Comparison of ENCODE assay signal across 25 cellular contexts in the genomic region with DNA sequence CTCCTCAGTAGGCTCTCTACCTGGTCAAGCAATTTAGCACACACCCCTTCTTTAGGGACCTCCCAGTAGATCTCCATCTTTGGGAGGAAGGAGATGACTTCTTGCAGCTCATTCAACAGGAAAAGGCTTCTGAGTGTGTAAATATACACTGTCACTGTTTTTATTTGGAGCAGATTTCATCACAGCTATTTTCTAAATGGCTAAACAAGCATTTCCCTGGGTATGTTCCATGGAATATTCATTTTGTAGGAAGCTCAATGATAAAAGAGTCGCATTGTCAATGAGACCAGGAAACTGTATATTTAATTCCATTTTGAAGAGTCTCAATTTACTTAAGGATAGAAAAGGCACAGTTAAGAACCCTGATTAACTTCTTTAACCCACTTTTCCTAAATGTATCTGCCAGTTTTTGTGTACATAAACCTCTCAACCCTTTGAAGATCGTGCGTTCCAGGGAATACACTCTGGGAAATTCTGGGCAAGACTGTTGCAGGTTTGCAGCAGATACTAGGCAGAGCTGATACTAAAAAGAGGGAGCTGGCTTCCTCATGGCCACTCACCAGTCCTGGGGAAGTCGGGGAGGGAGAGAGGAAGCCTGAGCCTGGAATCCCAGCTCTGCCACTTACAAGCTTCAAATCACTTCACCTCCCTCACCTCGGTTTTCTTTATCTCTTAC. TPM values are rescaled to one million over a fixed set of nuclear protein-coding genes. Genes with fewer than 3 reads are reported as not detected.
"Had no signal": no experiment of that assay in that cellular context is flagged by ENCODE, and none has a peak within 500 bp of the region (broad histone marks: within the 10 kb centered on the region; RNA-seq: fewer than 3 reads in every experiment).

No MANE protein-coding gene starts in this region.

- H3K27ac ChIP-seq: adrenal gland, WERI-Rb-1 had no signal

- H3K4me1 Mint-ChIP-seq: activated naive CD8-positive, alpha-beta T cell treated with anti-CD3 and anti-CD28 coated beads, Interleukin-2, amount 10 ng/mL, durations not matched to agents 7 days and 5 days; T-cell had no signal

- H3K27ac Mint-ChIP-seq: activated CD8-positive, alpha-beta T cell treated with anti-CD3 and anti-CD28 coated beads, Interleukin-2, amount 10 ng/mL, durations not matched to agents 7 days and 5 days; activated naive CD8-positive, alpha-beta T cell treated with anti-CD3 and anti-CD28 coated beads, Interleukin-2, amount 10 ng/mL, durations not matched to agents 7 days and 5 days; IgD-negative memory B cell; T-cell had no signal

- H3K4me1 ChIP-seq: adrenal gland had no signal

- H3K9me3 ChIP-seq: adrenal gland had no signal

- DNase-seq: activated CD4-positive, alpha-beta T cell treated with anti-CD3 and anti-CD28 coated beads for 4 hours; activated CD8-positive, alpha-beta memory T cell treated with anti-CD3 and anti-CD28 coated beads, Interleukin-2, amount 50 U/mL, for 48 hours; activated CD8-positive, alpha-beta T cell treated with anti-CD3 and anti-CD28 coated beads, Interleukin-2, amount 10 ng/mL, durations not matched to agents 7 days and 5 days; activated naive CD4-positive, alpha-beta T cell treated with anti-CD3 and anti-CD28 coated beads, Interleukin-2, amount 50 U/mL, for 16 hours; activated naive CD8-positive, alpha-beta T cell treated with anti-CD3 and anti-CD28 coated beads, Interleukin-2, amount 10 ng/mL, durations not matched to agents 7 days and 5 days; activated T-cell treated with anti-CD3 and anti-CD28 coated beads, Interleukin-2, amount 50 U/mL, for 1 hour; adrenal gland; aorta; KG1; NCI-H1048; NCI-H1930; NCI-H345; NCI-H510A; NCI-H526 treated with DMSO at 0.1 percent for 48 hours; NCI-H82; SIG-M5; T-cell; T-helper 2 cell; T1000; WERI-Rb-1 had no signal

- FAIRE-seq: bronchial epithelial cell, TTC549 had no signal

- H3K36me3 ChIP-seq: adrenal gland, WERI-Rb-1 had no signal

- H3K27me3 Mint-ChIP-seq: IgD-negative memory B cell had no signal

- ATAC-seq: activated CD8-positive, alpha-beta T cell treated with anti-CD3 and anti-CD28 coated beads, Interleukin-2, amount 10 ng/mL, durations not matched to agents 7 days and 5 days; T-cell had no signal

- H3K4me3 ChIP-seq: adrenal gland had no signal

- H3K9me3 Mint-ChIP-seq: activated naive CD8-positive, alpha-beta T cell treated with anti-CD3 and anti-CD28 coated beads, Interleukin-2, amount 10 ng/mL, durations not matched to agents 7 days and 5 days; IgD-negative memory B cell; T-cell had no signal

- H3K4me3 Mint-ChIP-seq: activated CD8-positive, alpha-beta T cell treated with anti-CD3 and anti-CD28 coated beads, Interleukin-2, amount 10 ng/mL, durations not matched to agents 7 days and 5 days; activated naive CD8-positive, alpha-beta T cell treated with anti-CD3 and anti-CD28 coated beads, Interleukin-2, amount 10 ng/mL, durations not matched to agents 7 days and 5 days; IgD-negative memory B cell; T-cell had no signal

- H3K27me3 ChIP-seq: adrenal gland had no signal

- H3K36me3 Mint-ChIP-seq: activated naive CD8-positive, alpha-beta T cell treated with anti-CD3 and anti-CD28 coated beads, Interleukin-2, amount 10 ng/mL, durations not matched to agents 7 days and 5 days; IgD-negative memory B cell; T-cell had no signal

RNA-seq across cellular contexts. Expression of gene LGI1, which starts 10.1 kb away (rescaled TPM):
- total RNA-seq: activated CD8-positive, alpha-beta T cell treated with anti-CD3 and anti-CD28 coated beads, Interleukin-2, amount 10 ng/mL, durations not matched to agents 7 days and 5 days; activated naive CD8-positive, alpha-beta T cell treated with anti-CD3 and anti-CD28 coated beads, Interleukin-2, amount 10 ng/mL, durations not matched to agents 7 days and 5 days; bronchial epithelial cell; LHCN-M2; M059J; T-cell had no signal
- polyA plus RNA-seq: IgD-negative memory B cell had no signal
